Comparison of ENCODE assay signal across 33 cellular contexts in the genomic region with DNA sequence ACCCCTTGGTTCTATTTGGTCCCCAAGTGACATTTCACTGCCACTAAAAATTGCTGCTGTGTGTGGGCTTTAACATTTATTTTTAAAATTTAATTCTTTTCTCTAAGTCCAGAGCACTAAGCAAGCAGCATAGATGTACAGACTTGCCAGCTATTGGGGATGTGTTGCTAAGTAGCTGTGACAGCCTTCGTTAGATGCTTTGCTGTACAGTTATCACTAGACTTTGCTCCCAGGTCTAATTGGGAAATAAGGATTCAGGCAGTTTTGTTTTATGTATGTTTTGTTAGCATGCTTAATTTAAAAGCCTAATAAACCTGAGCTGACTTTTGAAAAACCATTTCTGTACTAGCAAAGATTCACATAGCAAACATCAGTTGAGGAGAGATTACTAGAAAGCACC. TPM values are rescaled to one million over a fixed set of nuclear protein-coding genes. Genes with fewer than 3 reads are reported as not detected.
"Had no signal": no experiment of that assay in that cellular context is flagged by ENCODE, and none has a peak within 500 bp of the region (broad histone marks: within the 10 kb centered on the region; RNA-seq: fewer than 3 reads in every experiment).

No MANE protein-coding gene starts in this region.

- H3K9me3 ChIP-seq: esophagus muscularis mucosa, gastrocnemius medialis, heart right ventricle had no signal

- DNase-seq: activated CD4-positive, alpha-beta memory T cell treated with anti-CD3 and anti-CD28 coated beads for 36 hours; activated CD4-positive, alpha-beta T cell treated with anti-CD3 and anti-CD28 coated beads for 36 hours; activated CD4-positive, alpha-beta T cell treated with anti-CD3 and anti-CD28 coated beads, Interleukin-2, amount 10 ng/mL, durations not matched to agents 24 days and 14 days; activated CD4-positive, CD25-positive, alpha-beta regulatory T cell; activated CD4-positive, CD25-positive, alpha-beta regulatory T cell treated with anti-CD3 and anti-CD28 coated beads, Interleukin-2, amount 50 U/mL, for 72 hours; activated CD8-positive, alpha-beta memory T cell treated with anti-CD3 and anti-CD28 coated beads, Interleukin-2, amount 10 ng/mL, durations not matched to agents 7 days and 5 days; activated CD8-positive, alpha-beta memory T cell treated with anti-CD3 and anti-CD28 coated beads, Interleukin-2, amount 50 U/mL, for 4 hours; activated CD8-positive, alpha-beta T cell treated with anti-CD3 and anti-CD28 coated beads, Interleukin-2, amount 10 ng/mL, durations not matched to agents 7 days and 5 days; activated effector memory CD4-positive, alpha-beta T cell treated with Interleukin-2 at 50 U/mL for 16 hours; activated gamma-delta T cell treated with Interleukin-2 at 50 U/mL for 16 hours; activated naive CD4-positive, alpha-beta T cell treated with anti-CD3 and anti-CD28 coated beads, Interleukin-2, amount 50 U/mL, for 16 hours; activated naive CD4-positive, alpha-beta T cell treated with Interleukin-2 at 50 U/mL for 16 hours; activated T-cell treated with anti-CD3 and anti-CD28 coated beads, Interleukin-2, amount 50 U/mL, for 4 hours; amniotic stem cell; anterior cingulate cortex; brain microvascular endothelial cell; caudate nucleus; cortex of kidney; dermis blood vessel endothelial cell; effector CD4-positive, alpha-beta T cell; effector memory CD8-positive, alpha-beta T cell; erythroblast; foreskin keratinocyte; gastrocnemius medialis; glutamatergic neuron; heart right ventricle; T-helper 2 cell had no signal

- H3K4me2 ChIP-seq: hepatocyte had no signal

- H3K4me1 ChIP-seq: foreskin keratinocyte had no signal

- H3K36me3 ChIP-seq: brain microvascular endothelial cell, esophagus muscularis mucosa, gastrocnemius medialis had no signal

- H2AFZ ChIP-seq: hepatocyte had no signal

- H3K4me3 ChIP-seq: esophagus muscularis mucosa, gastrocnemius medialis, heart right ventricle, hepatocyte had no signal

- H3K27ac ChIP-seq: brain microvascular endothelial cell, esophagus muscularis mucosa, foreskin keratinocyte, gastrocnemius medialis, hepatocyte had no signal

- H3K27me3 ChIP-seq: brain microvascular endothelial cell, esophagus muscularis mucosa, foreskin keratinocyte, gastrocnemius medialis, heart right ventricle, hepatocyte had no signal

- ATAC-seq: activated CD4-positive, alpha-beta T cell treated with anti-CD3 and anti-CD28 coated beads for 36 hours; activated CD8-positive, alpha-beta memory T cell treated with anti-CD3 and anti-CD28 coated beads, Interleukin-2, amount 10 ng/mL, durations not matched to agents 7 days and 5 days; activated CD8-positive, alpha-beta T cell treated with anti-CD3 and anti-CD28 coated beads, Interleukin-2, amount 10 ng/mL, durations not matched to agents 7 days and 5 days; activated T-cell treated with anti-CD3 and anti-CD28 coated beads, Interleukin-2, amount 50 U/mL, for 4 hours; activated T-helper 17 cell treated with anti-CD3 and anti-CD28 coated beads, Interleukin-2, amount 50 U/mL, for 72 hours; effector memory CD8-positive, alpha-beta T cell; foreskin keratinocyte; gastrocnemius medialis; heart right ventricle had no signal

RNA-seq across cellular contexts. Expression of a gene that starts 55.8 kb away (rescaled TPM):
- total RNA-seq: activated CD8-positive, alpha-beta memory T cell treated with anti-CD3 and anti-CD28 coated beads for 36 hours; activated CD8-positive, alpha-beta memory T cell treated with anti-CD3 and anti-CD28 coated beads, Interleukin-2, amount 10 ng/mL, durations not matched to agents 7 days and 5 days; activated CD8-positive, alpha-beta T cell treated with anti-CD3 and anti-CD28 coated beads, Interleukin-2, amount 10 ng/mL, durations not matched to agents 7 days and 5 days; bronchial epithelial cell; chondrocyte; dermis blood vessel endothelial cell; esophagus muscularis mucosa; foreskin keratinocyte; hepatocyte had no signal
